ENCODE assay signal across 15 cellular contexts in genomic region chr14:95301527-95302187, GRCh38.
"Had no signal": no experiment of that assay in that cellular context is flagged by ENCODE, and none has a peak within 500 bp of the region (broad histone marks: within the 10 kb centered on the region; RNA-seq: fewer than 3 reads in every experiment).

No MANE protein-coding gene starts in this region.

- DNase-seq: activated naive CD4-positive, alpha-beta T cell treated with Interleukin-2 at 50 U/mL for 16 hours; aorta; erythroblast; gastrocnemius medialis; heart right ventricle; right cardiac atrium; small intestine; stimulated activated CD4-positive, alpha-beta T cell treated with anti-CD3 and anti-CD28 coated beads, Interleukin-4, amount 100 ng/mL, for 24 hours; stimulated activated naive CD4-positive, alpha-beta T cell; testis had no signal

- H3K4me1 Mint-ChIP-seq: activated T-helper 17 cell treated with anti-CD3 and anti-CD28 coated beads, Interleukin-2, amount 50 U/mL, for 72 hours had no signal

- H3K27ac Mint-ChIP-seq: activated T-helper 17 cell treated with anti-CD3 and anti-CD28 coated beads, Interleukin-2, amount 50 U/mL, for 72 hours; memory B cell; progenitor cell of endocrine pancreas had no signal

- H3K27me3 ChIP-seq: gastrocnemius medialis, heart right ventricle, testis had no signal

- H3K4me3 Mint-ChIP-seq: activated T-helper 17 cell treated with anti-CD3 and anti-CD28 coated beads, Interleukin-2, amount 50 U/mL, for 72 hours; memory B cell; nephron had no signal

- H3K9me3 Mint-ChIP-seq: activated T-helper 17 cell treated with anti-CD3 and anti-CD28 coated beads, Interleukin-2, amount 50 U/mL, for 72 hours; memory B cell; nephron had no signal

- H3K27ac ChIP-seq: testis had no signal

- H3K4me1 ChIP-seq: gastrocnemius medialis, testis had no signal

- H3K36me3 ChIP-seq: gastrocnemius medialis, heart right ventricle had no signal

- H3K9me3 ChIP-seq: gastrocnemius medialis, heart right ventricle, testis had no signal

- H3K4me3 ChIP-seq: gastrocnemius medialis, heart right ventricle, testis had no signal

- ATAC-seq: activated CD4-positive, CD25-positive, alpha-beta regulatory T cell treated with anti-CD3 and anti-CD28 coated beads, Interleukin-2, amount 50 U/mL, for 24 hours; activated T-helper 17 cell treated with anti-CD3 and anti-CD28 coated beads, Interleukin-2, amount 50 U/mL, for 72 hours; right cardiac atrium had no signal
